30 cellular contexts compared by ENCODE assay signal in the genomic region with DNA sequence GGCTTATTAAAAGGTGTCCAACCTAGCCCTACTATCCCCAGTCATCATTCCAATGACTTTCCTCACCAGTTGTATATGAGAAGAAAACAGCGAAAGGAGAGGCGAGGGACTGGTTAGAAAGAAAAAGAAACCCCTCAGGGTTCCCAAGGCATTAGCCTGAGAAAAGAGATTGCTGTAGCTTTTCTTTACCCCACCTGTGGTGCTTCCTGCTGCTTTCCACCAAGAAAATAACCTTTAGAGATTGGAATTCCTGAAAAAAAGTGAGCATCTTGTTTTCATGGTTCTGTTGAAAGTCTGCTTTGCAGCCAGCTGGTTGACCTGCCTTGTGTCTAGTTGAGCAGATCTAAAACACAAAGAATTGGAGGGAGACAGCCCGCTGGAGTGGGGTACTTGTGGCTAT.
DNase-seq lines count a peak whose midpoint lies in the region; ATAC-seq and TF ChIP-seq lines count a peak whose summit lies in the region.
"Had no signal": no experiment of that assay in that cellular context is flagged by ENCODE, and none has a peak within 500 bp of the region (broad histone marks: within the 10 kb centered on the region; RNA-seq: fewer than 3 reads in every experiment).

No MANE protein-coding gene starts in this region.

- no peak overlapping the region for H3K9ac ChIP-seq in NT2/D1 (ENCODE audit: insufficient read length, low read depth)

- H2AFZ ChIP-seq in GM23338 = no peak overlapping the region

- 52 to 65% methylated on average over 3 of the region's 3 CpGs for WGBS in tibial nerve, 2 donors

- H3K36me3 Mint-ChIP-seq in GM23338 (ENCODE audit: low read depth) = peaks cover 4% of the 10 kb centered on the region; the same call in 2 of the 3 replicates
- peaks cover 6% of the 10 kb centered on the region for H3K36me3 Mint-ChIP-seq in natural killer cell treated with Interleukin-12 subunit alpha and Interleukin-12 subunit beta and Interleukin-15 and Interleukin-18, amount 100 ng/mL, for 72 hours
- H3K36me3 Mint-ChIP-seq: CD14-positive monocyte; CD8-positive, alpha-beta memory T cell had no signal

- no peaks in the 10 kb centered on the region for H4K20me1 ChIP-seq in GM23338 (replicated peaks; ENCODE audit: insufficient read depth)

- peaks cover 30% of the 10 kb centered on the region for H3K4me1 ChIP-seq in GM23338 (ENCODE audit: insufficient read depth)
- H3K4me1 ChIP-seq in NT2/D1 (ENCODE audit: insufficient read depth, insufficient read length) = no peaks in the 10 kb centered on the region
- no peaks in the 10 kb centered on the region for H3K4me1 ChIP-seq in tibial nerve
- H3K4me1 ChIP-seq in upper lobe of right lung = no peaks in the 10 kb centered on the region
- H3K4me1 ChIP-seq: HAP-1, SJSA1 had no signal

- H3K36me3 ChIP-seq in GM23338 (ENCODE audit: insufficient read depth) (no peaks in the 10 kb centered on the region), NT2/D1 (ENCODE audit: insufficient read depth, insufficient read length, low read length) (no peaks in the 10 kb centered on the region), tibial nerve (no peaks in the 10 kb centered on the region), upper lobe of right lung (no peaks in the 10 kb centered on the region)
- H3K36me3 ChIP-seq: BE2C, HAP-1, SJSA1 had no signal

- H3K4me1 Mint-ChIP-seq in GM23338 = peaks cover 42% of the 10 kb centered on the region
- H3K4me1 Mint-ChIP-seq in natural killer cell treated with Interleukin-12 subunit alpha and Interleukin-12 subunit beta and Interleukin-15 and Interleukin-18, amount 100 ng/mL, for 72 hours (ENCODE audit: low read depth in 2 of 2) = no peaks in the 10 kb centered on the region
- H3K4me1 Mint-ChIP-seq: CD14-positive monocyte; CD8-positive, alpha-beta memory T cell had no signal

- ATAC-seq in GM23338 = peak; percentile 96
- ATAC-seq in upper lobe of right lung = no peak
- ATAC-seq in HG02970 (IDR thresholded peaks at IDR 0.05; ENCODE audit: low FRiP score, unreplicated experiment) = no peak
- ATAC-seq in natural killer cell treated with Interleukin-12 subunit alpha and Interleukin-12 subunit beta and Interleukin-15 and Interleukin-18, amount 100 ng/mL, for 72 hours = no peak

- H3K79me2 ChIP-seq in GM23338 (replicated peaks; ENCODE audit: insufficient read depth) = no peaks in the 10 kb centered on the region

- no peaks in the 10 kb centered on the region for H3K9me3 Mint-ChIP-seq in GM23338
- H3K9me3 Mint-ChIP-seq in natural killer cell treated with Interleukin-12 subunit alpha and Interleukin-12 subunit beta and Interleukin-15 and Interleukin-18, amount 100 ng/mL, for 72 hours = peaks cover 12% of the 10 kb centered on the region
- H3K9me3 Mint-ChIP-seq: HFFc6 had no signal

- H3K9me2 ChIP-seq in GM23338 (ENCODE audit: insufficient read depth) = peaks cover 14% of the 10 kb centered on the region

- no peak overlapping the region; the same call in 2 of the 3 replicates for H3K4me3 Mint-ChIP-seq in GM23338
- no peak overlapping the region for H3K4me3 Mint-ChIP-seq in natural killer cell treated with Interleukin-12 subunit alpha and Interleukin-12 subunit beta and Interleukin-15 and Interleukin-18, amount 100 ng/mL, for 72 hours
- H3K4me3 Mint-ChIP-seq: CD14-positive monocyte; CD8-positive, alpha-beta memory T cell; HFFc6 had no signal

- TF ChIP-seq CTCF in GM23338 (conservative IDR thresholded peaks at IDR 0.05; ENCODE audit: low read depth in 2 of 2) = no peak
- no peak for TF ChIP-seq CTCF in tibial nerve (IDR thresholded peaks at IDR 0.05)
- no peak for TF ChIP-seq CTCF in upper lobe of right lung (IDR thresholded peaks at IDR 0.05)

- H3K4me3 ChIP-seq in GM23338 (peak overlapping the region; percentile 13), NT2/D1 (ENCODE audit: insufficient read length, low read depth) (no peak overlapping the region), tibial nerve (no peak overlapping the region), upper lobe of right lung (no peak overlapping the region)
- H3K4me3 ChIP-seq: HAP-1, SJSA1 had no signal

- TF ChIP-seq POLR2A in tibial nerve (IDR thresholded peaks at IDR 0.05) = no peak

- no peaks in the 10 kb centered on the region; the same call in 1 of the 2 replicates for H3K9me3 ChIP-seq in NT2/D1 (ENCODE audit: insufficient read depth, low read length)
- no peaks in the 10 kb centered on the region for H3K9me3 ChIP-seq in tibial nerve
- H3K9me3 ChIP-seq in upper lobe of right lung = no peaks in the 10 kb centered on the region
- H3K9me3 ChIP-seq: BE2C, HAP-1, SJSA1 had no signal

- peak overlapping the region; percentile 45 for H3K4me2 ChIP-seq in GM23338

- H3K27me3 Mint-ChIP-seq in GM23338 (ENCODE audit: insufficient read depth, low read depth, poor library complexity) = peaks cover 5% of the 10 kb centered on the region
- H3K27me3 Mint-ChIP-seq in natural killer cell treated with Interleukin-12 subunit alpha and Interleukin-12 subunit beta and Interleukin-15 and Interleukin-18, amount 100 ng/mL, for 72 hours = peaks cover 0 to 2% of the 10 kb centered on the region in 2 donors
- H3K27me3 Mint-ChIP-seq: CD8-positive, alpha-beta memory T cell had no signal

- H3K27ac Mint-ChIP-seq in GM23338 = peak overlapping the region; percentile 86
- no peak overlapping the region for H3K27ac Mint-ChIP-seq in natural killer cell treated with Interleukin-12 subunit alpha and Interleukin-12 subunit beta and Interleukin-15 and Interleukin-18, amount 100 ng/mL, for 72 hours
- H3K27ac Mint-ChIP-seq: CD14-positive monocyte; CD8-positive, alpha-beta memory T cell; HFFc6 had no signal

- H3F3A ChIP-seq in GM23338 (replicated peaks; ENCODE audit: low read depth) = no peaks in the 10 kb centered on the region

- H3K27me3 ChIP-seq in GM23338 (ENCODE audit: insufficient read depth) (no peaks in the 10 kb centered on the region), NT2/D1 (ENCODE audit: insufficient read depth, insufficient read length) (no peaks in the 10 kb centered on the region), tibial nerve (no peaks in the 10 kb centered on the region), upper lobe of right lung (no peaks in the 10 kb centered on the region)
- H3K27me3 ChIP-seq: BE2C, SJSA1 had no signal

- peak; percentile 89 for DNase-seq in GM23338 (ENCODE audit: low spot score)
- DNase-seq in NT2/D1 (ENCODE audit: low read depth, low spot score) = peak; percentile 84
- DNase-seq in iPS DF 19.7 (ENCODE audit: low read depth, low spot score) = peak; percentile 69
- peak; percentile 65 for DNase-seq in iPS-NIHi7 (ENCODE audit: extremely low spot score)
- no peak for DNase-seq in tibial nerve (ENCODE audit: low spot score in 2 of 2)
- no peak for DNase-seq in upper lobe of right lung
- no peak for DNase-seq in natural killer cell treated with Interleukin-12 subunit alpha and Interleukin-12 subunit beta and Interleukin-15 and Interleukin-18, amount 100 ng/mL, for 72 hours (ENCODE audit: low spot score)
- DNase-seq: 8988T; ACHN; BE2C; CD8-positive, alpha-beta memory T cell; DMS 273 treated with DMSO at 0.1 percent for 48 hours; DMS79; EL; GF-D8; HFFc6; MV-4-11; NCI-H1105; NCI-H1436 treated with DMSO at 0.1 percent for 48 hours; NCI-H187 treated with DMSO at 0.1 percent for 48 hours; NCI-H2171 treated with DMSO at 0.1 percent for 48 hours; NCI-H446; NCI-H524 treated with DMSO at 0.1 percent for 48 hours; NCI-H774; Right ventricle myocardium superior; RPMI8226 had no signal

- no peak for TF ChIP-seq EP300 in tibial nerve (IDR thresholded peaks at IDR 0.05)

- H3K27ac ChIP-seq in GM23338 (ENCODE audit: low read depth) (peak overlapping the region; percentile 85), tibial nerve (no peak overlapping the region), upper lobe of right lung (no peak overlapping the region)
- H3K27ac ChIP-seq: SJSA1 had no signal

- intact Hi-C loops in upper lobe of right lung (cut with DNase I) = no loop called here

TF ChIP-seq in GM23338, 12 proteins besides CTCF, POLR2A, EP300 and RAD21 (continues in another document):
- TF ChIP-seq NANOG (IDR thresholded peaks at IDR 0.05; ENCODE audit: borderline replicate concordance) (no peak), ZNF114 (CRISPR knock-in tag; IDR thresholded peaks at IDR 0.05) (peak; percentile 21; the same call in 1 of the 2 replicates)
- TF ChIP-seq, protein P1, sequence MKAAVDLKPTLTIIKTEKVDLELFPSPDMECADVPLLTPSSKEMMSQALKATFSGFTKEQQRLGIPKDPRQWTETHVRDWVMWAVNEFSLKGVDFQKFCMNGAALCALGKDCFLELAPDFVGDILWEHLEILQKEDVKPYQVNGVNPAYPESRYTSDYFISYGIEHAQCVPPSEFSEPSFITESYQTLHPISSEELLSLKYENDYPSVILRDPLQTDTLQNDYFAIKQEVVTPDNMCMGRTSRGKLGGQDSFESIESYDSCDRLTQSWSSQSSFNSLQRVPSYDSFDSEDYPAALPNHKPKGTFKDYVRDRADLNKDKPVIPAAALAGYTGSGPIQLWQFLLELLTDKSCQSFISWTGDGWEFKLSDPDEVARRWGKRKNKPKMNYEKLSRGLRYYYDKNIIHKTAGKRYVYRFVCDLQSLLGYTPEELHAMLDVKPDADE (IDR thresholded peaks at IDR 0.05) = no peak

Comparison
In these comparisons a context has a peak if more than half of its experiments do, and no peak if none do; other contexts are left out.
1. DNase-seq: peak in GM23338 (single experiment), NT2/D1 (single experiment), iPS DF 19.7 (single experiment) and iPS-NIHi7 (single experiment); none in tibial nerve (0 of 2), upper lobe of right lung (single experiment) and natural killer cell treated with Interleukin-12 subunit alpha and Interleukin-12 subunit beta and Interleukin-15 and Interleukin-18, amount 100 ng/mL, for 72 hours (single experiment).